ENCODE assay signal across 31 cellular contexts in genomic region chr19:44452367-44452766, GRCh38.
"Had no signal": no experiment of that assay in that cellular context is flagged by ENCODE, and none has a peak within 500 bp of the region (broad histone marks: within the 10 kb centered on the region; RNA-seq: fewer than 3 reads in every experiment).

No MANE protein-coding gene starts in this region.

- H3K36me3 ChIP-seq: neutrophil, ovary, right lobe of liver, sigmoid colon, stomach, suprapubic skin, tibial artery, transverse colon, upper lobe of right lung, uterus had no signal

- H3K9ac ChIP-seq: parathyroid adenoma had no signal

- DNase-seq: naive thymus-derived CD8-positive, alpha-beta T cell; nephron progenitor cell; nucleus accumbens; ovary; posterior cingulate gyrus; psoas muscle; right lobe of liver; sigmoid colon; small intestine; stimulated activated CD4-positive, alpha-beta T cell treated with anti-CD3 and anti-CD28 coated beads, Interleukin-15, amount 100 ng/mL, for 24 hours; stimulated activated CD4-positive, alpha-beta T cell treated with anti-CD3 and anti-CD28 coated beads, Interleukin-2, amount 100 ng/mL, for 24 hours; stimulated activated CD4-positive, alpha-beta T cell treated with anti-CD3 and anti-CD28 coated beads, Interleukin-2, amount 100 ng/mL, for 48 hours; stimulated activated CD4-positive, alpha-beta T cell treated with anti-CD3 and anti-CD28 coated beads, Interleukin-4, amount 100 ng/mL, for 24 hours; stimulated activated naive B cell treated with anti-CD40 and anti-IgM and Interleukin-4, amounts not matched to agents 10 μg/mL and 1 μg/mL and 100 μg/mL, for 72 hours; stimulated activated naive CD4-positive, alpha-beta T cell treated with Interleukin-2 at 50 U/mL for 16 hours; stomach; substantia nigra; testis; tibial artery; transverse colon; upper lobe of right lung; uterus had no signal

- H3K4me1 ChIP-seq: parathyroid adenoma, right lobe of liver, suprapubic skin, testis, upper lobe of right lung, uterus had no signal

- H3K4me3 Mint-ChIP-seq: natural killer cell treated with Interleukin-12 subunit alpha and Interleukin-12 subunit beta and Interleukin-15 and Interleukin-18, amount 100 ng/mL, for 72 hours; nephron progenitor cell; neural crest cell; stimulated activated effector memory CD8-positive, alpha-beta T cell treated with anti-CD3 and anti-CD28 coated beads, Interleukin-12 subunit alpha, Interleukin-12 subunit beta, amount 100 ng/mL, for 72 hours; stimulated activated naive B cell treated with anti-CD40 and anti-IgM and Interleukin-4, amounts not matched to agents 10 μg/mL and 1 μg/mL and 100 μg/mL, for 72 hours; stimulated activated naive CD8-positive, alpha-beta T cell treated with anti-CD3 and anti-CD28 coated beads, Interleukin-15, Interleukin-2, amounts not matched to agents 100 ng/mL and 50 ng/mL, for 24 hours; type B pancreatic cell had no signal

- H3K79me2 ChIP-seq: parathyroid adenoma had no signal

- H3K27me3 Mint-ChIP-seq: natural killer cell treated with Interleukin-12 subunit alpha and Interleukin-12 subunit beta and Interleukin-15 and Interleukin-18, amount 100 ng/mL, for 72 hours; type B pancreatic cell had no signal

- H3K27ac Mint-ChIP-seq: naive thymus-derived CD8-positive, alpha-beta T cell; natural killer cell treated with Interleukin-12 subunit alpha and Interleukin-12 subunit beta and Interleukin-15 and Interleukin-18, amount 100 ng/mL, for 72 hours; nephron progenitor cell; progenitor cell of endocrine pancreas; stimulated activated effector memory CD8-positive, alpha-beta T cell treated with anti-CD3 and anti-CD28 coated beads, Interleukin-12 subunit alpha, Interleukin-12 subunit beta, amount 100 ng/mL, for 72 hours; stimulated activated naive B cell treated with anti-CD40 and anti-IgM and Interleukin-4, amounts not matched to agents 10 μg/mL and 1 μg/mL and 100 μg/mL, for 72 hours; stimulated activated naive CD8-positive, alpha-beta T cell treated with anti-CD3 and anti-CD28 coated beads, Interleukin-15, Interleukin-2, amounts not matched to agents 100 ng/mL and 50 ng/mL, for 24 hours; type B pancreatic cell had no signal

- FAIRE-seq: small intestine had no signal

- H3K4me3 ChIP-seq: ovary, psoas muscle, right lobe of liver, sigmoid colon, stomach, suprapubic skin, testis, tibial artery, transverse colon, upper lobe of right lung, uterus had no signal

- H3K9me3 ChIP-seq: testis had no signal

- H3K27me3 ChIP-seq: ovary, right lobe of liver, sigmoid colon, testis, tibial artery, transverse colon, upper lobe of right lung, uterus had no signal

- H2AFZ ChIP-seq: parathyroid adenoma had no signal

- H3K36me3 Mint-ChIP-seq: stimulated activated effector memory CD8-positive, alpha-beta T cell treated with anti-CD3 and anti-CD28 coated beads, Interleukin-12 subunit alpha, Interleukin-12 subunit beta, amount 100 ng/mL, for 72 hours had no signal

- H3K27ac ChIP-seq: neutrophil, ovary, parathyroid adenoma, psoas muscle, right lobe of liver, sigmoid colon, stomach, suprapubic skin, testis, tibial artery, transverse colon, upper lobe of right lung, uterus had no signal
